18 cellular contexts compared by ENCODE assay signal in genomic region chr5:124460666-124461065, GRCh38.
"Had no signal": no experiment of that assay in that cellular context is flagged by ENCODE, and none has a peak within 500 bp of the region (broad histone marks: within the 10 kb centered on the region; RNA-seq: fewer than 3 reads in every experiment).

No MANE protein-coding gene starts in this region.

- H3K27ac ChIP-seq: ascending aorta, breast epithelium, gastroesophageal sphincter, heart left ventricle, left lung, thyroid gland had no signal

- H3K27me3 Mint-ChIP-seq: effector memory CD8-positive, alpha-beta T cell had no signal

- H3K4me3 Mint-ChIP-seq: effector memory CD8-positive, alpha-beta T cell; nephron had no signal

- H3K27me3 ChIP-seq: ascending aorta, breast epithelium, gastroesophageal sphincter, heart left ventricle, left lung, thyroid gland had no signal

- ATAC-seq: activated CD4-positive, CD25-positive, alpha-beta regulatory T cell treated with anti-CD3 and anti-CD28 coated beads, Interleukin-2, amount 50 U/mL, for 24 hours; effector memory CD8-positive, alpha-beta T cell; left lung had no signal

- H3K27ac Mint-ChIP-seq: effector memory CD8-positive, alpha-beta T cell had no signal

- H3K9me3 Mint-ChIP-seq: effector memory CD8-positive, alpha-beta T cell; nephron had no signal

- DNase-seq: activated CD8-positive, alpha-beta memory T cell treated with anti-CD3 and anti-CD28 coated beads for 24 hours; activated CD8-positive, alpha-beta memory T cell treated with anti-CD3 and anti-CD28 coated beads, Interleukin-2, amount 50 U/mL, for 48 hours; activated effector memory CD4-positive, alpha-beta T cell treated with Interleukin-2 at 50 U/mL for 16 hours; activated naive CD4-positive, alpha-beta T cell treated with anti-CD3 and anti-CD28 coated beads, Interleukin-2, amount 50 U/mL, for 16 hours; activated T-cell treated with anti-CD3 and anti-CD28 coated beads, Interleukin-2, amount 50 U/mL, for 48 hours; dermis blood vessel endothelial cell; effector memory CD8-positive, alpha-beta T cell; heart left ventricle; kidney; left lung; midbrain; stimulated activated naive CD4-positive, alpha-beta T cell treated with Interleukin-2 at 50 U/mL for 16 hours; thyroid gland had no signal

- H3K36me3 ChIP-seq: ascending aorta, breast epithelium, gastroesophageal sphincter, heart left ventricle, left lung, thyroid gland had no signal

- H3K9me3 ChIP-seq: ascending aorta, breast epithelium, thyroid gland had no signal

- FAIRE-seq: kidney had no signal

- H3K4me1 ChIP-seq: breast epithelium, left lung had no signal

- H3K4me3 ChIP-seq: ascending aorta, breast epithelium, gastroesophageal sphincter, heart left ventricle, left lung, thyroid gland had no signal
